19 cellular contexts compared by ENCODE assay signal in genomic region chr7:159311172-159311494, GRCh38.
"Had no signal": no experiment of that assay in that cellular context is flagged by ENCODE, and none has a peak within 500 bp of the region (broad histone marks: within the 10 kb centered on the region; RNA-seq: fewer than 3 reads in every experiment).

No MANE protein-coding gene starts in this region.

- DNase-seq: Karpas-422, KG1, MM.1S, NCI-H1092 treated with DMSO at 0.1 percent for 48 hours, NCI-H1436, NCI-H187, NCI-H2029, NCI-H2081 treated with DMSO at 0.1 percent for 48 hours, NCI-H2171, NCI-H446, NCI-H510A, NCI-H524 treated with DMSO at 0.1 percent for 48 hours, NCI-H69, NCI-H774, Right ventricle myocardium superior, RPMI8226, SIG-M5 had no signal

- H3K27me3 ChIP-seq: SJSA1 had no signal

- H3K36me3 ChIP-seq: SJSA1 had no signal

- H3K4me3 ChIP-seq: SJSA1, SK-N-MC had no signal

- H3K27ac ChIP-seq: SJSA1, SK-N-MC had no signal

- H3K4me1 ChIP-seq: SJSA1 had no signal

- H3K9me3 ChIP-seq: SJSA1 had no signal
